27 cellular contexts compared by ENCODE assay signal in the genomic region with DNA sequence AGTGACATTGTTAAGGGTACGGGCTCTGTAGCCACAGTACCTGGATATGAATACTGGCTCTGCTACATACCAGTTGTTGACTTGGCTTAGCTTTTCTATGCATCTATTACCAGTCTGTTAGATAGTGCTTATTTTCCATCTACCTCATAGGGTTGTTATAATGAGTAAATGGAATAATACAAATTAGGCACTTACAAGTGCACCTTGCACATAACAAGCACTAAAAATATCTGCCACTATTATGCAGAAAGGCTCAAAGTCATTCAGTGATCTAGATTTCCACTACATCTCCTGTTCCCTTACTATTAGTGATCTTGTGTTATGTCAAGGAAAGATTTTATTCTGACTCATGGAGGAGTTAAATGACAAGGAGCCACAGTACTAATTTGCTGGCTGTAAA.
"Had no signal": no experiment of that assay in that cellular context is flagged by ENCODE, and none has a peak within 500 bp of the region (broad histone marks: within the 10 kb centered on the region; RNA-seq: fewer than 3 reads in every experiment).

No MANE protein-coding gene starts in this region.

- H3K36me3 Mint-ChIP-seq: activated naive CD4-positive, alpha-beta T cell treated with anti-CD3 and anti-CD28 coated beads, Interleukin-2, amount 10 ng/mL, durations not matched to agents 7 days and 5 days; activated naive CD4-positive, alpha-beta T cell treated with anti-CD3 and anti-CD28 coated beads, Interleukin-2, amount 50 U/mL, for 72 hours had no signal

- H3K4me1 ChIP-seq: adrenal gland, body of pancreas, esophagus muscularis mucosa, foreskin keratinocyte, gastrocnemius medialis had no signal

- ATAC-seq: activated T-cell treated with anti-CD3 and anti-CD28 coated beads, Interleukin-2, amount 50 U/mL, for 72 hours; body of pancreas; effector memory CD8-positive, alpha-beta T cell; foreskin keratinocyte; gastrocnemius medialis; heart left ventricle had no signal

- DNase-seq: activated CD4-positive, alpha-beta memory T cell treated with anti-CD3 and anti-CD28 coated beads, Interleukin-2, amount 10 ng/mL, durations not matched to agents 7 days and 5 days; activated CD4-positive, alpha-beta T cell treated with anti-CD3 and anti-CD28 coated beads, Interleukin-2, amount 10 ng/mL, durations not matched to agents 7 days and 5 days; activated CD4-positive, alpha-beta T cell treated with anti-CD3 and anti-CD28 coated beads, Interleukin-2, amount 50 U/mL, for 4 hours; activated CD4-positive, CD25-positive, alpha-beta regulatory T cell; activated CD8-positive, alpha-beta memory T cell treated with anti-CD3 and anti-CD28 coated beads, Interleukin-2, amount 50 U/mL, for 48 hours; activated gamma-delta T cell; activated naive CD4-positive, alpha-beta T cell; activated naive CD4-positive, alpha-beta T cell treated with anti-CD3 and anti-CD28 coated beads, Interleukin-2, amount 10 ng/mL, durations not matched to agents 7 days and 5 days; activated T-cell treated with anti-CD3 and anti-CD28 coated beads for 4 hours; activated T-cell treated with anti-CD3 and anti-CD28 coated beads, Interleukin-2, amount 50 U/mL, for 24 hours; activated T-cell treated with anti-CD3 and anti-CD28 coated beads, Interleukin-2, amount 50 U/mL, for 72 hours; adrenal gland; amygdala; aorta; body of pancreas; cortex of kidney; dermis blood vessel endothelial cell; effector CD4-positive, alpha-beta T cell; effector memory CD8-positive, alpha-beta T cell; erythroblast; foreskin keratinocyte; gastrocnemius medialis; glutamatergic neuron; heart left ventricle; T-helper 2 cell had no signal

- H3K4me3 ChIP-seq: adrenal gland, body of pancreas, esophagus muscularis mucosa, gastrocnemius medialis, heart left ventricle had no signal

- H3K9me3 Mint-ChIP-seq: activated naive CD4-positive, alpha-beta T cell treated with anti-CD3 and anti-CD28 coated beads, Interleukin-2, amount 10 ng/mL, durations not matched to agents 7 days and 5 days; activated naive CD4-positive, alpha-beta T cell treated with anti-CD3 and anti-CD28 coated beads, Interleukin-2, amount 50 U/mL, for 72 hours; activated T-cell treated with anti-CD3 and anti-CD28 coated beads, Interleukin-2, amount 50 U/mL, for 24 hours; effector memory CD8-positive, alpha-beta T cell had no signal

- H3K4me1 Mint-ChIP-seq: activated CD4-positive, alpha-beta memory T cell treated with anti-CD3 and anti-CD28 coated beads, Interleukin-2, amount 10 ng/mL, durations not matched to agents 7 days and 5 days; activated naive CD4-positive, alpha-beta T cell treated with anti-CD3 and anti-CD28 coated beads, Interleukin-2, amount 10 ng/mL, durations not matched to agents 7 days and 5 days had no signal

- H3K9me3 ChIP-seq: adrenal gland, body of pancreas, esophagus muscularis mucosa, gastrocnemius medialis had no signal

- H3K27ac ChIP-seq: adrenal gland, body of pancreas, esophagus muscularis mucosa, foreskin keratinocyte had no signal

- H3K27me3 Mint-ChIP-seq: activated CD4-positive, alpha-beta memory T cell treated with anti-CD3 and anti-CD28 coated beads, Interleukin-2, amount 10 ng/mL, durations not matched to agents 7 days and 5 days; activated CD4-positive, alpha-beta T cell treated with anti-CD3 and anti-CD28 coated beads, Interleukin-2, amount 10 ng/mL, durations not matched to agents 7 days and 5 days; activated T-cell treated with anti-CD3 and anti-CD28 coated beads, Interleukin-2, amount 50 U/mL, for 24 hours; effector memory CD8-positive, alpha-beta T cell had no signal

- H3K27ac Mint-ChIP-seq: activated CD4-positive, alpha-beta memory T cell treated with anti-CD3 and anti-CD28 coated beads, Interleukin-2, amount 10 ng/mL, durations not matched to agents 7 days and 5 days; activated CD4-positive, alpha-beta T cell treated with anti-CD3 and anti-CD28 coated beads, Interleukin-2, amount 10 ng/mL, durations not matched to agents 7 days and 5 days; activated naive CD4-positive, alpha-beta T cell treated with anti-CD3 and anti-CD28 coated beads, Interleukin-2, amount 10 ng/mL, durations not matched to agents 7 days and 5 days; activated naive CD4-positive, alpha-beta T cell treated with anti-CD3 and anti-CD28 coated beads, Interleukin-2, amount 50 U/mL, for 72 hours; activated T-cell treated with anti-CD3 and anti-CD28 coated beads, Interleukin-2, amount 50 U/mL, for 24 hours; activated T-cell treated with anti-CD3 and anti-CD28 coated beads, Interleukin-2, amount 50 U/mL, for 72 hours; effector memory CD8-positive, alpha-beta T cell had no signal

- H3K4me3 Mint-ChIP-seq: activated CD4-positive, alpha-beta memory T cell treated with anti-CD3 and anti-CD28 coated beads, Interleukin-2, amount 10 ng/mL, durations not matched to agents 7 days and 5 days; activated CD4-positive, alpha-beta T cell treated with anti-CD3 and anti-CD28 coated beads, Interleukin-2, amount 10 ng/mL, durations not matched to agents 7 days and 5 days; activated naive CD4-positive, alpha-beta T cell treated with anti-CD3 and anti-CD28 coated beads, Interleukin-2, amount 10 ng/mL, durations not matched to agents 7 days and 5 days; activated T-cell treated with anti-CD3 and anti-CD28 coated beads, Interleukin-2, amount 50 U/mL, for 24 hours; activated T-cell treated with anti-CD3 and anti-CD28 coated beads, Interleukin-2, amount 50 U/mL, for 72 hours; effector memory CD8-positive, alpha-beta T cell had no signal

- H3K36me3 ChIP-seq: adrenal gland, esophagus muscularis mucosa, gastrocnemius medialis, heart left ventricle had no signal

- H3K27me3 ChIP-seq: adrenal gland, body of pancreas, esophagus muscularis mucosa, foreskin keratinocyte, gastrocnemius medialis, heart left ventricle had no signal
